19 cellular contexts compared by ENCODE assay signal in genomic region chr20:62736026-62736406, GRCh38. TPM values are rescaled to one million over a fixed set of nuclear protein-coding genes. Genes with fewer than 3 reads are reported as not detected.
"Had no signal": no experiment of that assay in that cellular context is flagged by ENCODE, and none has a peak within 500 bp of the region (broad histone marks: within the 10 kb centered on the region; RNA-seq: fewer than 3 reads in every experiment).

No MANE protein-coding gene starts in this region.

- H3K36me3 ChIP-seq: pancreas, vagina had no signal

- H3K4me1 ChIP-seq: body of pancreas, pancreas, vagina had no signal

- ATAC-seq: body of pancreas; pancreas; stimulated activated memory B cell treated with anti-CD40 and anti-IgM and Interleukin-4, amounts not matched to agents 10 μg/mL and 1 μg/mL and 100 μg/mL, for 72 hours had no signal

- H3K27ac ChIP-seq: body of pancreas, pancreas, vagina had no signal

- H3K27me3 Mint-ChIP-seq: activated CD4-positive, alpha-beta T cell treated with anti-CD3 and anti-CD28 coated beads for 36 hours had no signal

- H3K36me3 Mint-ChIP-seq: mesothelial cell of epicardium; stimulated activated memory B cell treated with anti-CD40 and anti-IgM and Interleukin-4, amounts not matched to agents 10 μg/mL and 1 μg/mL and 100 μg/mL, for 72 hours had no signal

- H3K27me3 ChIP-seq: body of pancreas, vagina had no signal

- H3K4me3 ChIP-seq: body of pancreas, lung, pancreas, vagina had no signal

- H3K9me3 ChIP-seq: body of pancreas, pancreas, vagina had no signal

- H3K9me3 Mint-ChIP-seq: activated CD8-positive, alpha-beta T cell treated with anti-CD3 and anti-CD28 coated beads for 36 hours; activated T-helper 1 cell treated with anti-CD3 and anti-CD28 coated beads, Interleukin-12 subunit alpha, Interleukin-12 subunit beta, Interleukin-2, Interleukin-4 antibody, amounts not matched to agents 30 ng/mL and 10 ng/mL and 1 ng/mL, durations not matched to agents 14 hours and 24 hours and 36 hours; mesothelial cell of epicardium; neural crest cell; stimulated activated memory B cell treated with anti-CD40 and anti-IgM and Interleukin-4, amounts not matched to agents 10 μg/mL and 1 μg/mL and 100 μg/mL, for 72 hours had no signal

- DNase-seq: activated CD8-positive, alpha-beta memory T cell treated with anti-CD3 and anti-CD28 coated beads, Interleukin-2, amount 50 U/mL, for 48 hours; activated naive CD4-positive, alpha-beta T cell treated with Interleukin-2 at 50 U/mL for 16 hours; amniotic stem cell; central memory CD4-positive, alpha-beta T cell; cortex of kidney; effector CD4-positive, alpha-beta T cell; hippocampal formation; kidney glomerular epithelial cell; stimulated activated CD4-positive, alpha-beta T cell treated with anti-CD3 and anti-CD28 coated beads, Interleukin-2, amount 100 ng/mL, for 48 hours had no signal

- H3K4me3 Mint-ChIP-seq: activated CD4-positive, alpha-beta T cell treated with anti-CD3 and anti-CD28 coated beads for 36 hours; activated CD8-positive, alpha-beta T cell treated with anti-CD3 and anti-CD28 coated beads for 36 hours; activated T-helper 1 cell treated with anti-CD3 and anti-CD28 coated beads, Interleukin-12 subunit alpha, Interleukin-12 subunit beta, Interleukin-2, Interleukin-4 antibody, amounts not matched to agents 30 ng/mL and 10 ng/mL and 1 ng/mL, durations not matched to agents 14 hours and 24 hours and 36 hours; mesothelial cell of epicardium; neural crest cell; stimulated activated memory B cell treated with anti-CD40 and anti-IgM and Interleukin-4, amounts not matched to agents 10 μg/mL and 1 μg/mL and 100 μg/mL, for 72 hours had no signal

- H3K27ac Mint-ChIP-seq: activated CD4-positive, alpha-beta T cell treated with anti-CD3 and anti-CD28 coated beads for 36 hours; activated CD8-positive, alpha-beta T cell treated with anti-CD3 and anti-CD28 coated beads for 36 hours; activated T-helper 1 cell treated with anti-CD3 and anti-CD28 coated beads, Interleukin-12 subunit alpha, Interleukin-12 subunit beta, Interleukin-2, Interleukin-4 antibody, amounts not matched to agents 30 ng/mL and 10 ng/mL and 1 ng/mL, durations not matched to agents 14 hours and 24 hours and 36 hours; mesothelial cell of epicardium; stimulated activated memory B cell treated with anti-CD40 and anti-IgM and Interleukin-4, amounts not matched to agents 10 μg/mL and 1 μg/mL and 100 μg/mL, for 72 hours had no signal

RNA-seq across cellular contexts. Expression of gene NTSR1, which starts 27.4 kb away (rescaled TPM):
- total RNA-seq: activated CD8-positive, alpha-beta T cell treated with anti-CD3 and anti-CD28 coated beads for 36 hours; activated T-helper 1 cell treated with anti-CD3 and anti-CD28 coated beads, Interleukin-12 subunit alpha, Interleukin-12 subunit beta, Interleukin-2, Interleukin-4 antibody, amounts not matched to agents 30 ng/mL and 10 ng/mL and 1 ng/mL, durations not matched to agents 14 hours and 24 hours and 36 hours; body of pancreas; neural crest cell had no signal
